ENCODE assay signal across 15 cellular contexts in genomic region chr17:74531231-74531761, GRCh38. TPM values are rescaled to one million over a fixed set of nuclear protein-coding genes. Genes with fewer than 3 reads are reported as not detected.
DNase-seq lines count a peak whose midpoint lies in the region; ATAC-seq, FAIRE-seq and TF ChIP-seq lines count a peak whose summit lies in the region.
"Had no signal": no experiment of that assay in that cellular context is flagged by ENCODE, and none has a peak within 500 bp of the region (broad histone marks: within the 10 kb centered on the region; RNA-seq: fewer than 3 reads in every experiment).

Gene CD300LB (minus strand): TSS chr17:74531475. CDS start chr17:74531350, 125 bp downstream.

- H3K4me2 ChIP-seq in BLaER1 treated with 17β-estradiol and CSF1 and Interleukin-3, amounts not matched to agents 10 nM and 100 nM, result peak within 1 kb of the TSS; percentile 22 to 96 (median 79)
- no peak within 1 kb of the TSS for H3K4me2 ChIP-seq in GM12878 (ENCODE audit: control insufficient read depth, insufficient read depth)

- TF ChIP-seq POLR2A in GM12878 (IDR thresholded peaks at IDR 0.05; ENCODE audit: low read depth, low read length), result no peak

- no peaks in the 10 kb centered on the region for H3K79me2 ChIP-seq in GM12878 (ENCODE audit: control insufficient read depth, insufficient read depth, low read length)

- intact Hi-C loops in GM12878 (cut with micrococcal nuclease; ENCODE audit: unreplicated experiment) (loop anchor here (5.0 kb wide), 1 partner anchor 229 kb away; no protein-coding TSS in a partner anchor), mucosa of descending colon (cut with DNase I, micrococcal nuclease) (no loop called here)

- RAD21 ChIA-PET in GM12878 (lab: Charles Lee; ENCODE audit: unreplicated experiment), result interaction anchor here (0.6 to 3.7 kb wide), 17 partner anchors 18 to 355 kb away, joined by 3 to 45 read pairs (median 5); partner anchors contain the start of gene GPR142

- H4K20me1 ChIP-seq in BLaER1 treated with 17β-estradiol and CSF1 and Interleukin-3, amounts not matched to agents 10 nM and 100 nM, result no peaks in the 10 kb centered on the region
- H4K20me1 ChIP-seq in GM12878 (ENCODE audit: control insufficient read depth, insufficient read depth), result no peaks in the 10 kb centered on the region

- no peak within 1 kb of the TSS; the same call in 1 of the 2 replicates for H2AFZ ChIP-seq in GM12878 (ENCODE audit: control insufficient read depth, low read depth, low read length)

- H3K36me3 ChIP-seq in BLaER1 treated with 17β-estradiol and CSF1 and Interleukin-3, amounts not matched to agents 10 nM and 100 nM, result peaks cover 0 to 20% (median 0%) of the 10 kb centered on the region in 11 experiments; a peak in 2 of 22 replicates
- H3K36me3 ChIP-seq in GM12878 (ENCODE audit: control insufficient read depth in 2 of 2, insufficient read depth in 2 of 2, low read length in 1 of 2) (no peaks in the 10 kb centered on the region), mucosa of descending colon (ENCODE audit: low read depth) (no peaks in the 10 kb centered on the region)

- no peak for TF ChIP-seq RAD21 in GM12878 (IDR thresholded peaks at IDR 0.05; ENCODE audit: insufficient read depth, low read depth, low read length)

- POLR2A ChIA-PET in GM12878 (lab: Charles Lee), result interaction anchor here (1.0 to 1.3 kb wide), 4 partner anchors 9 to 62 kb away, joined by 3 to 5 read pairs (median 4); no protein-coding TSS in a partner anchor

- BruUV-seq in GM12878 (replicated peaks; lab: Mats Ljungman, UMichigan), result no TSS peak

- H3K4me3 ChIP-seq in BLaER1 treated with 17β-estradiol and CSF1 and Interleukin-3, amounts not matched to agents 10 nM and 100 nM, result peak within 1 kb of the TSS in 8 of 10 experiments; percentile 48 to 80 (median 61); a peak in 15 of 20 replicates
- H3K4me3 ChIP-seq in GM12878 (no peak within 1 kb of the TSS), mucosa of descending colon (no peak within 1 kb of the TSS)

- ATAC-seq in HG03175 (IDR thresholded peaks at IDR 0.05; ENCODE audit: unreplicated experiment), result peak; percentile 36
- ATAC-seq in GM12878, result peak; percentile 55
- ATAC-seq in mucosa of descending colon, result peak; percentile 31
- ATAC-seq: PC-3 had no signal

- peaks cover 0 to 30% (median 0%) of the 10 kb centered on the region in 11 experiments; a peak in 4 of 22 replicates for H3K9me3 ChIP-seq in BLaER1 treated with 17β-estradiol and CSF1 and Interleukin-3, amounts not matched to agents 10 nM and 100 nM (replicated peaks in 1 of 11)
- H3K9me3 ChIP-seq in GM12878 (replicated peaks; ENCODE audit: control insufficient read depth, insufficient read depth, low read length) (no peaks in the 10 kb centered on the region; the same call in 2 of the 3 replicates), mucosa of descending colon (no peaks in the 10 kb centered on the region)

- SMC1A ChIA-PET in GM12878 (lab: Charles Lee; ENCODE audit: uncharacterized antibody, unreplicated experiment), result interaction anchor here (1.3 to 7.5 kb wide), 11 partner anchors 9 to 163 kb away, joined by 3 to 45 read pairs (median 14); partner anchors contain the start of gene GPR142

- peak within 1 kb of the TSS in 10 of 11 experiments; percentile 12 to 96 (median 86); a peak in 17 of 22 replicates for H3K27ac ChIP-seq in BLaER1 treated with 17β-estradiol and CSF1 and Interleukin-3, amounts not matched to agents 10 nM and 100 nM
- no peak within 1 kb of the TSS for H3K27ac ChIP-seq in GM12878 (ENCODE audit: control insufficient read depth, insufficient read depth)
- H3K27ac ChIP-seq: C4-2B had no signal

- no peak for DNase-seq in GM12878 (ENCODE audit: low read depth, low spot score)
- no peak for DNase-seq in mucosa of descending colon
- no peak for DNase-seq in T1000 (lab: John Stamatoyannopoulos, UW)
- no peak for DNase-seq in GDM1 (lab: John Stamatoyannopoulos, UW)
- DNase-seq in glomerular visceral epithelial cell (ENCODE audit: extremely low spot score), result no peak
- DNase-seq in stimulated activated CD4-positive, alpha-beta T cell treated with anti-CD3 and anti-CD28 coated beads, Interleukin-4, amount 100 ng/mL, for 4 hours, result no peak
- DNase-seq: activated T-cell treated with anti-CD3 and anti-CD28 coated beads, Interleukin-2, amount 50 U/mL, for 1 hour; GOT3; NCI-H187 treated with DMSO at 0.1 percent for 48 hours; PC-3 had no signal

- FAIRE-seq in GM12878 (lab: Jason Lieb, UNC), result no peak
- FAIRE-seq: TTC549 had no signal

- TF ChIP-seq CTCF in GM12878 (IDR thresholded peaks at IDR 0.05 in 2 of 3, conservative IDR thresholded peaks at IDR 0.05 in 1 of 3; ENCODE audit: control insufficient read depth in 2 of 3, extremely low read depth in 1 of 3, insufficient read depth in 1 of 3, low read depth in 3 of 3, low read length in 3 of 3) (no peak), mucosa of descending colon (IDR thresholded peaks at IDR 0.05) (no peak)

- peak within 1 kb of the TSS in 9 of 11 experiments; percentile 36 to 85 (median 76); a peak in 14 of 22 replicates for H3K9ac ChIP-seq in BLaER1 treated with 17β-estradiol and CSF1 and Interleukin-3, amounts not matched to agents 10 nM and 100 nM
- no peak within 1 kb of the TSS for H3K9ac ChIP-seq in GM12878 (ENCODE audit: control insufficient read depth, insufficient read depth, low read length)

- no peak for TF ChIP-seq EP300 in GM12878 (IDR thresholded peaks at IDR 0.05; ENCODE audit: borderline replicate concordance in 1 of 2, control insufficient read depth in 1 of 2, low read depth in 2 of 2, low read length in 2 of 2)

- H3K4me1 ChIP-seq in BLaER1 treated with 17β-estradiol and CSF1 and Interleukin-3, amounts not matched to agents 10 nM and 100 nM, result peaks cover 25 to 92% (median 79%) of the 10 kb centered on the region in 10 experiments
- peaks cover 7% of the 10 kb centered on the region for H3K4me1 ChIP-seq in GM12878 (ENCODE audit: control insufficient read depth, insufficient read depth, low read length)
- H3K4me1 ChIP-seq in mucosa of descending colon (ENCODE audit: low read depth), result no peaks in the 10 kb centered on the region

- 30% methylated on average over 10 of the region's 10 CpGs for WGBS in GM12878 (ENCODE audit: insufficient coverage, insufficient replicate concordance, low lambda C conversion rate, missing lambda C conversion rate)

- in situ Hi-C loops in GM12878 (cut with MboI), result no loop called here

- CTCF ChIA-PET in GM12878 (lab: Yijun Ruan, JAX), result interaction anchor here (0.7 to 5.8 kb wide), 24 partner anchors 11 to 328 kb away, joined by 3 to 68 read pairs (median 7); partner anchors contain the start of genes GPR142 and RPL38

- H3K27me3 ChIP-seq in BLaER1 treated with 17β-estradiol and CSF1 and Interleukin-3, amounts not matched to agents 10 nM and 100 nM, result no peaks in the 10 kb centered on the region; a peak in 1 of 22 replicates
- H3K27me3 ChIP-seq in GM12878 (replicated peaks in 1 of 2; ENCODE audit: control insufficient read depth in 2 of 2, insufficient read depth in 2 of 2, low read length in 1 of 2), result peaks cover 0 to 1% of the 10 kb centered on the region in 2 experiments; a peak in 1 of 4 replicates

TF ChIP-seq in GM12878, 131 proteins besides CTCF, POLR2A, EP300 and RAD21 (continues in another document):
- TF ChIP-seq SIN3A (IDR thresholded peaks at IDR 0.05; ENCODE audit: low read depth, low read length), result no peak
- TF ChIP-seq, protein P1, sequence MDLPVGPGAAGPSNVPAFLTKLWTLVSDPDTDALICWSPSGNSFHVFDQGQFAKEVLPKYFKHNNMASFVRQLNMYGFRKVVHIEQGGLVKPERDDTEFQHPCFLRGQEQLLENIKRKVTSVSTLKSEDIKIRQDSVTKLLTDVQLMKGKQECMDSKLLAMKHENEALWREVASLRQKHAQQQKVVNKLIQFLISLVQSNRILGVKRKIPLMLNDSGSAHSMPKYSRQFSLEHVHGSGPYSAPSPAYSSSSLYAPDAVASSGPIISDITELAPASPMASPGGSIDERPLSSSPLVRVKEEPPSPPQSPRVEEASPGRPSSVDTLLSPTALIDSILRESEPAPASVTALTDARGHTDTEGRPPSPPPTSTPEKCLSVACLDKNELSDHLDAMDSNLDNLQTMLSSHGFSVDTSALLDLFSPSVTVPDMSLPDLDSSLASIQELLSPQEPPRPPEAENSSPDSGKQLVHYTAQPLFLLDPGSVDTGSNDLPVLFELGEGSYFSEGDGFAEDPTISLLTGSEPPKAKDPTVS (IDR thresholded peaks at IDR 0.05; ENCODE audit: low read depth, low read length), result no peak
- TF ChIP-seq TAF1 (IDR thresholded peaks at IDR 0.05; ENCODE audit: borderline replicate concordance, low read depth, low read length), result no peak
- TF ChIP-seq, protein P2, sequence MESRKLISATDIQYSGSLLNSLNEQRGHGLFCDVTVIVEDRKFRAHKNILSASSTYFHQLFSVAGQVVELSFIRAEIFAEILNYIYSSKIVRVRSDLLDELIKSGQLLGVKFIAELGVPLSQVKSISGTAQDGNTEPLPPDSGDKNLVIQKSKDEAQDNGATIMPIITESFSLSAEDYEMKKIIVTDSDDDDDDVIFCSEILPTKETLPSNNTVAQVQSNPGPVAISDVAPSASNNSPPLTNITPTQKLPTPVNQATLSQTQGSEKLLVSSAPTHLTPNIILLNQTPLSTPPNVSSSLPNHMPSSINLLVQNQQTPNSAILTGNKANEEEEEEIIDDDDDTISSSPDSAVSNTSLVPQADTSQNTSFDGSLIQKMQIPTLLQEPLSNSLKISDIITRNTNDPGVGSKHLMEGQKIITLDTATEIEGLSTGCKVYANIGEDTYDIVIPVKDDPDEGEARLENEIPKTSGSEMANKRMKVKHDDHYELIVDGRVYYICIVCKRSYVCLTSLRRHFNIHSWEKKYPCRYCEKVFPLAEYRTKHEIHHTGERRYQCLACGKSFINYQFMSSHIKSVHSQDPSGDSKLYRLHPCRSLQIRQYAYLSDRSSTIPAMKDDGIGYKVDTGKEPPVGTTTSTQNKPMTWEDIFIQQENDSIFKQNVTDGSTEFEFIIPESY (IDR thresholded peaks at IDR 0.05), result no peak

RNA-seq across cellular contexts. Expression of gene CD300LB, which starts in this region (rescaled TPM):
- total RNA-seq in GM12878 (2013; cell fraction: nucleolus; rRNA removed), result 0.38 and 0.47 TPM in 2 replicates
- total RNA-seq in GM12878 (2014; rRNA removed) (0.38 and 0.56 TPM in 2 replicates), GM12878 (2014; rRNA removed; fragmentation: Illumina TruSeq; extraction: Trizol) (0.14 and 0.27 TPM in 2 replicates), GM12878 (2021) (0.08 and 0.23 TPM in 2 replicates), mucosa of descending colon (under 1 TPM in 2 of 3 donors, not detected in 1; 0.27 to 0.28 TPM)
- polyA plus RNA-seq in GM12878 (2011; ENCODE audit: low read depth), result 0.10 TPM
- polyA plus RNA-seq in GM12878 (2011; rRNA removed) (0.56 and 0.57 TPM in 2 replicates), GM12878 (2014; fragmentation: Illumina TruSeq; extraction: Trizol) (0.17 and 0.24 TPM in 2 replicates), GM12878 (2014; fragmentation: Nextera tagmentation; extraction: Ambion mirVana) (not detected), GM12878 (2014; rRNA removed) (0.08 and 0.15 TPM in 2 replicates), GM12878 (2016; fragmentation: Nextera tagmentation; extraction: Ambion mirVana) (not detected)
- 0.90 and 1.0 TPM in 2 replicates for polyA plus RNA-seq in GM12878 (2011; cell fraction: cytosol; rRNA removed)
- polyA plus RNA-seq in GM12878 (2011; cell fraction: nucleus; rRNA removed), result 0.41 and 0.60 TPM in 2 replicates
- polyA plus RNA-seq in GM12878 (2012), result 0.29 and 0.30 TPM in 2 replicates
- polyA minus RNA-seq in GM12878 (2011; rRNA and poly(A)+ RNA removed), result 0.57 and 0.59 TPM in 2 replicates
- polyA minus RNA-seq in GM12878 (2011; cell fraction: cytosol; rRNA and poly(A)+ RNA removed), result not detected in 2 replicates
- 0.24 and 0.29 TPM in 2 replicates for polyA minus RNA-seq in GM12878 (2011; cell fraction: nucleus; rRNA and poly(A)+ RNA removed)
- total RNA-seq: epithelial cell of proximal tubule, PC-3 had no signal

Comparison
In these comparisons a context has a peak if more than half of its experiments do, and no peak if none do; other contexts are left out.
1. Peak in ATAC-seq in mucosa of descending colon; RNA of the gene not detected or under 1 TPM.
2. H3K4me3 ChIP-seq: peak in BLaER1 treated with 17β-estradiol and CSF1 and Interleukin-3, amounts not matched to agents 10 nM and 100 nM (8 of 10); none in GM12878 (single experiment) and mucosa of descending colon (single experiment).
3. Peak in every context shown above with its lines, with median percentiles within 50 percentile points of each other: ATAC-seq.